In genomic region chr2:27379383-27379839, GRCh38 we compare ENCODE assay signal across 8 cellular contexts. TPM values are rescaled to one million over a fixed set of nuclear protein-coding genes. Genes with fewer than 3 reads are reported as not detected.
A peak's percentile ranks its signal among the peaks of the same experiment; 100 is the strongest.
DNase-seq lines count a peak whose midpoint lies in the region; ATAC-seq and TF ChIP-seq lines count a peak whose summit lies in the region.

No MANE protein-coding gene starts in this region.

- H3K4me1 ChIP-seq in Loucy (ENCODE audit: insufficient read depth, low read length, poor library complexity, severe bottlenecking) = no peaks in the 10 kb centered on the region
- no peaks in the 10 kb centered on the region for H3K4me1 ChIP-seq in colonic mucosa

- intact Hi-C loops in colonic mucosa (cut with DNase I) = no loop called here

- H3K4me2 ChIP-seq in Loucy (ENCODE audit: low read depth, low read length, poor library complexity, severe bottlenecking) = peak overlapping the region; percentile 60

- no peak overlapping the region for H2AFZ ChIP-seq in Loucy (ENCODE audit: low read length)

- peaks cover 20 to 35% of the 10 kb centered on the region in 2 donors for H3K4me1 Mint-ChIP-seq in natural killer cell treated with Interleukin-12 subunit alpha and Interleukin-12 subunit beta and Interleukin-15 and Interleukin-18, amount 100 ng/mL, for 72 hours (ENCODE audit: low read depth in 2 of 2)

- ATAC-seq in natural killer cell treated with Interleukin-12 subunit alpha and Interleukin-12 subunit beta and Interleukin-15 and Interleukin-18, amount 100 ng/mL, for 72 hours = no peak

- H3K9ac ChIP-seq in Loucy (ENCODE audit: low read depth, low read length, poor library complexity, severe bottlenecking) (no peak overlapping the region), colonic mucosa (ENCODE audit: low read depth in 2 of 2, low read length in 2 of 2) (peak overlapping the region; percentile 92 to 93)

- H3K79me2 ChIP-seq in Loucy (ENCODE audit: insufficient read depth, low read length) = no peaks in the 10 kb centered on the region

- H3K9me2 ChIP-seq in Loucy (replicated peaks; ENCODE audit: low read depth, low read length) = no peaks in the 10 kb centered on the region

- no peaks in the 10 kb centered on the region for H3K9me3 Mint-ChIP-seq in natural killer cell treated with Interleukin-12 subunit alpha and Interleukin-12 subunit beta and Interleukin-15 and Interleukin-18, amount 100 ng/mL, for 72 hours

- in situ Hi-C loops in G401 (cut with HindIII; ENCODE audit: low sequenced_read_pairs) = no loop called here

- no peaks in the 10 kb centered on the region for H4K20me1 ChIP-seq in Loucy (ENCODE audit: insufficient read depth, low read length, poor library complexity, severe bottlenecking)

- peak overlapping the region; percentile 93 to 95 for H3K27ac Mint-ChIP-seq in natural killer cell treated with Interleukin-12 subunit alpha and Interleukin-12 subunit beta and Interleukin-15 and Interleukin-18, amount 100 ng/mL, for 72 hours

- H3K27me3 ChIP-seq in BJ (ENCODE audit: control insufficient read depth, insufficient read depth, low read length) (no peaks in the 10 kb centered on the region), Loucy (ENCODE audit: insufficient read depth, low read length, poor library complexity, severe bottlenecking) (no peaks in the 10 kb centered on the region), colonic mucosa (no peaks in the 10 kb centered on the region)

- peak overlapping the region; percentile 87 for H3K4me3 Mint-ChIP-seq in natural killer cell treated with Interleukin-12 subunit alpha and Interleukin-12 subunit beta and Interleukin-15 and Interleukin-18, amount 100 ng/mL, for 72 hours

- CTCF ChIA-PET in BJ (lab: Yijun Ruan, JAX) = interaction anchor here (1.2 kb wide), 2 partner anchors 10 to 28 kb away, joined by 3 to 4 read pairs; no protein-coding TSS in a partner anchor

- H3K36me3 ChIP-seq in BJ (ENCODE audit: control insufficient read depth, insufficient read depth, low read length) = peaks cover 44% of the 10 kb centered on the region
- peaks cover 86% of the 10 kb centered on the region; the same call in 1 of the 2 replicates for H3K36me3 ChIP-seq in Loucy (ENCODE audit: insufficient read depth, low read length)
- peaks cover 14% of the 10 kb centered on the region for H3K36me3 ChIP-seq in colonic mucosa

- H3K27ac ChIP-seq in colonic mucosa = peak overlapping the region; percentile 92
- H3K27ac ChIP-seq in substantia nigra (ENCODE audit: low read depth, low read length, poor library complexity, severe bottlenecking) = no peak overlapping the region

- H3K27me3 Mint-ChIP-seq in natural killer cell treated with Interleukin-12 subunit alpha and Interleukin-12 subunit beta and Interleukin-15 and Interleukin-18, amount 100 ng/mL, for 72 hours = no peaks in the 10 kb centered on the region

- POLR2A ChIA-PET in BJ (lab: Charles Lee) = interaction anchor here (0.7 kb wide), 1 partner anchor 249 kb away, joined by 3 read pairs; no protein-coding TSS in a partner anchor

- H3K9me3 ChIP-seq in Loucy (ENCODE audit: insufficient read depth, low read depth, low read length) (no peaks in the 10 kb centered on the region), colonic mucosa (no peaks in the 10 kb centered on the region)

- H3K36me3 Mint-ChIP-seq in natural killer cell treated with Interleukin-12 subunit alpha and Interleukin-12 subunit beta and Interleukin-15 and Interleukin-18, amount 100 ng/mL, for 72 hours = peaks cover 17% of the 10 kb centered on the region

- DNase-seq in BJ (ENCODE audit: low read depth) (no peak), colonic mucosa (no peak), NCI-H2227 (lab: John Stamatoyannopoulos, UW; ENCODE audit: unreplicated experiment) (no peak), substantia nigra (lab: John Stamatoyannopoulos, UW) (no peak), G401 (ENCODE audit: low spot score) (no peak)
- no peak for DNase-seq in natural killer cell treated with Interleukin-12 subunit alpha and Interleukin-12 subunit beta and Interleukin-15 and Interleukin-18, amount 100 ng/mL, for 72 hours (ENCODE audit: low spot score)
- no peak for DNase-seq in stimulated activated naive CD4-positive, alpha-beta T cell (lab: John Stamatoyannopoulos, UW)

- H3F3A ChIP-seq in Loucy (ENCODE audit: low read depth) = peaks cover 7% of the 10 kb centered on the region

- H3K4me3 ChIP-seq in BJ (ENCODE audit: low read depth, low read length) (peak overlapping the region; percentile 89), Loucy (ENCODE audit: low read length, poor library complexity, severe bottlenecking) (peak overlapping the region; percentile 75), colonic mucosa (peak overlapping the region; percentile 57)

- TF ChIP-seq CTCF in BJ (IDR thresholded peaks at IDR 0.05; ENCODE audit: insufficient read depth, low read depth, low read length) (no peak), Loucy (conservative IDR thresholded peaks at IDR 0.05; ENCODE audit: low read length) (no peak), colonic mucosa (IDR thresholded peaks at IDR 0.05) (no peak)

RNA-seq across cellular contexts. Expression of gene ZNF513, which starts 1.1 kb away (rescaled TPM):
- 8.4 and 12.2 TPM in 2 replicates for polyA plus RNA-seq in BJ (2011; rRNA removed)
- polyA minus RNA-seq in BJ (2011; rRNA and poly(A)+ RNA removed) = 3.3 and 9.4 TPM in 2 replicates
- 10 to 100 TPM; 21.7 to 24.5 TPM for total RNA-seq in colonic mucosa
- 10 to 100 TPM; 21.8 to 23.6 TPM for total RNA-seq in natural killer cell treated with Interleukin-12 subunit alpha and Interleukin-12 subunit beta and Interleukin-15 and Interleukin-18, amount 100 ng/mL, for 72 hours
- total RNA-seq in G401 (2014; rRNA removed; shearing (Covaris generic)) = 20.4 and 23.3 TPM in 2 replicates

RNA-seq across cellular contexts. Expression of gene SNX17, which starts 9.0 kb away (rescaled TPM):
- 134 and 154 TPM in 2 replicates for polyA plus RNA-seq in BJ (2011; rRNA removed)
- 74.5 and 91.4 TPM in 2 replicates for polyA minus RNA-seq in BJ (2011; rRNA and poly(A)+ RNA removed)
- total RNA-seq in colonic mucosa = 10 to 100 TPM; 77.1 to 99.6 TPM
- 100 to 1,000 TPM; 100 to 113 TPM for total RNA-seq in natural killer cell treated with Interleukin-12 subunit alpha and Interleukin-12 subunit beta and Interleukin-15 and Interleukin-18, amount 100 ng/mL, for 72 hours
- 157 and 165 TPM in 2 replicates for total RNA-seq in G401 (2014; rRNA removed; shearing (Covaris generic))

RNA-seq across cellular contexts. Expression of gene EIF2B4, which starts 9.3 kb away (rescaled TPM):
- polyA plus RNA-seq in BJ (2011; rRNA removed) = 39.6 and 42.8 TPM in 2 replicates
- 26.9 and 40.3 TPM in 2 replicates for polyA minus RNA-seq in BJ (2011; rRNA and poly(A)+ RNA removed)
- 10 to 100 TPM; 34.5 to 35.4 TPM for total RNA-seq in colonic mucosa
- total RNA-seq in natural killer cell treated with Interleukin-12 subunit alpha and Interleukin-12 subunit beta and Interleukin-15 and Interleukin-18, amount 100 ng/mL, for 72 hours = 10 to 100 TPM; 49.5 to 52.0 TPM
- total RNA-seq in G401 (2014; rRNA removed; shearing (Covaris generic)) = 36.0 and 44.8 TPM in 2 replicates

RNA-seq across cellular contexts. Expression of gene GTF3C2, which starts 22.8 kb away (rescaled TPM):
- polyA plus RNA-seq in BJ (2011; rRNA removed) = 32.1 and 39.0 TPM in 2 replicates
- polyA minus RNA-seq in BJ (2011; rRNA and poly(A)+ RNA removed) = 22.3 and 35.0 TPM in 2 replicates
- 10 to 100 TPM; 48.4 to 60.0 TPM for total RNA-seq in colonic mucosa
- 100 to 1,000 TPM in 1 of 2 donors, 10 to 100 TPM in 1; 85.4 to 107 TPM for total RNA-seq in natural killer cell treated with Interleukin-12 subunit alpha and Interleukin-12 subunit beta and Interleukin-15 and Interleukin-18, amount 100 ng/mL, for 72 hours
- total RNA-seq in G401 (2014; rRNA removed; shearing (Covaris generic)) = 101 and 102 TPM in 2 replicates

RNA-seq across cellular contexts. Expression of gene PPM1G, which starts 30.0 kb away (rescaled TPM):
- polyA plus RNA-seq in BJ (2011; rRNA removed) = 45.8 and 48.3 TPM in 2 replicates
- polyA minus RNA-seq in BJ (2011; rRNA and poly(A)+ RNA removed) = 31.1 and 39.2 TPM in 2 replicates
- 100 to 1,000 TPM in 1 of 2 donors, 10 to 100 TPM in 1; 63.0 to 119 TPM for total RNA-seq in colonic mucosa
- total RNA-seq in natural killer cell treated with Interleukin-12 subunit alpha and Interleukin-12 subunit beta and Interleukin-15 and Interleukin-18, amount 100 ng/mL, for 72 hours = 100 to 1,000 TPM; 110 to 158 TPM
- total RNA-seq in G401 (2014; rRNA removed; shearing (Covaris generic)) = 178 and 244 TPM in 2 replicates
